9 cellular contexts compared by ENCODE assay signal in genomic region chr2:32825291-32825712, GRCh38.
DNase-seq lines count a peak whose midpoint lies in the region; ATAC-seq and TF ChIP-seq lines count a peak whose summit lies in the region.
"Had no signal": no experiment of that assay in that cellular context is flagged by ENCODE, and none has a peak within 500 bp of the region (broad histone marks: within the 10 kb centered on the region; RNA-seq: fewer than 3 reads in every experiment).

No MANE protein-coding gene starts in this region.

- ATAC-seq in foreskin keratinocyte (no peak), GM21526 (IDR thresholded peaks at IDR 0.05; ENCODE audit: low FRiP score, unreplicated experiment) (no peak), HG02759 (IDR thresholded peaks at IDR 0.05; ENCODE audit: unreplicated experiment) (no peak)

- H3K36me3 ChIP-seq in mammary epithelial cell (ENCODE audit: insufficient read depth, low read length) (no peaks in the 10 kb centered on the region), thyroid gland (no peaks in the 10 kb centered on the region)

- in situ Hi-C loops in mammary epithelial cell (cut with MboI; ENCODE audit: low sequenced_read_pairs in 2 of 2), result no loop called here

- H3K4me2 ChIP-seq in mammary epithelial cell (ENCODE audit: insufficient read depth, low read depth, low read length), result no peak overlapping the region

- H3K4me3 ChIP-seq in mammary epithelial cell (replicated peaks in 1 of 3; ENCODE audit: insufficient read depth in 1 of 3, low read depth in 2 of 3, low read length in 3 of 3) (no peak overlapping the region), thyroid gland (replicated peaks in 1 of 3) (no peak overlapping the region)

- peaks cover 4% of the 10 kb centered on the region for H3K4me1 ChIP-seq in mammary epithelial cell (ENCODE audit: insufficient read depth, low read length)
- peaks cover 9 to 10% of the 10 kb centered on the region in 2 donors for H3K4me1 ChIP-seq in thyroid gland
- H3K4me1 ChIP-seq in foreskin keratinocyte, result peaks cover 4% of the 10 kb centered on the region

- H3K9me3 ChIP-seq in mammary epithelial cell (replicated peaks; ENCODE audit: insufficient read depth, low read length), result no peaks in the 10 kb centered on the region
- no peaks in the 10 kb centered on the region for H3K9me3 ChIP-seq in thyroid gland

- no peak for TF ChIP-seq POLR2A in thyroid gland (IDR thresholded peaks at IDR 0.05)

- DNase-seq in NCI-H82 (lab: John Stamatoyannopoulos, UW) (peak; percentile 61), NCI-H82 treated with DMSO at 0.1 percent for 48 hours (lab: John Stamatoyannopoulos, UW; ENCODE audit: unreplicated experiment) (no peak), mammary epithelial cell (peak; percentile 32), iris pigment epithelial cell (ENCODE audit: low read depth) (peak; percentile 57), thyroid gland (peak; percentile 63 to 72), foreskin keratinocyte (no peak)
- DNase-seq: occipital lobe had no signal

- H3K9ac ChIP-seq in mammary epithelial cell (ENCODE audit: insufficient read depth, low read length), result no peak overlapping the region

- CTCF ChIA-PET in mammary epithelial cell (lab: Charles Lee; ENCODE audit: low non-redundant PET), result no interaction called here

- no TSS peak for BruUV-seq in mammary epithelial cell (replicated peaks; lab: Mats Ljungman, UMichigan)

- no peaks in the 10 kb centered on the region for H3K27me3 ChIP-seq in mammary epithelial cell (ENCODE audit: insufficient read depth, low read length)
- no peaks in the 10 kb centered on the region for H3K27me3 ChIP-seq in thyroid gland
- no peaks in the 10 kb centered on the region for H3K27me3 ChIP-seq in foreskin keratinocyte

- 28% methylated on average over 6 of the region's 6 CpGs for WGBS in mammary epithelial cell (ENCODE audit: low coverage, missing lambda C conversion rate)
- WGBS in thyroid gland, 2 donors, result 29 to 32% methylated on average over 6 of the region's 6 CpGs

- H3K27ac ChIP-seq in mammary epithelial cell (ENCODE audit: insufficient read depth, low read depth, low read length), result no peak overlapping the region
- no peak overlapping the region for H3K27ac ChIP-seq in thyroid gland
- no peak overlapping the region for H3K27ac ChIP-seq in foreskin keratinocyte

- H4K20me1 ChIP-seq in mammary epithelial cell (ENCODE audit: insufficient read depth, low read length), result no peaks in the 10 kb centered on the region

- H3K79me2 ChIP-seq in mammary epithelial cell (ENCODE audit: insufficient read depth, low read length), result no peaks in the 10 kb centered on the region

- H2AFZ ChIP-seq in mammary epithelial cell (ENCODE audit: low read depth, low read length), result no peak overlapping the region

- intact Hi-C loops in mammary epithelial cell (cut with micrococcal nuclease) (no loop called here), thyroid gland (cut with DNase I) (no loop called here)

- dilution Hi-C loops in mammary epithelial cell (cut with HindIII; ENCODE audit: low sequenced_read_pairs), result no loop called here

- TF ChIP-seq CTCF in mammary epithelial cell (conservative IDR thresholded peaks at IDR 0.05 in 1 of 2, IDR thresholded peaks at IDR 0.05 in 1 of 2; ENCODE audit: extremely low read depth in 1 of 2, insufficient read depth in 1 of 2, low read depth in 1 of 2, low read length in 2 of 2), result no peak
- TF ChIP-seq CTCF in thyroid gland (IDR thresholded peaks at IDR 0.05), result no peak
- no peak for TF ChIP-seq CTCF in foreskin keratinocyte (conservative IDR thresholded peaks at IDR 0.05)

Comparison
In these comparisons a context has a peak if more than half of its experiments do, and no peak if none do; other contexts are left out.
1. DNase-seq: peak in NCI-H82 (single experiment), mammary epithelial cell (single experiment), iris pigment epithelial cell (single experiment) and thyroid gland (2 of 2); none in NCI-H82 treated with DMSO at 0.1 percent for 48 hours (single experiment) and foreskin keratinocyte (0 of 2).